In genomic region chr3:16884084-16884747, GRCh38 we compare ENCODE assay signal across 8 cellular contexts. TPM values are rescaled to one million over a fixed set of nuclear protein-coding genes. Genes with fewer than 3 reads are reported as not detected.
DNase-seq lines count a peak whose midpoint lies in the region; ATAC-seq and TF ChIP-seq lines count a peak whose summit lies in the region.

No MANE protein-coding gene starts in this region.

- H3K36me3 Mint-ChIP-seq in T-helper 1 cell treated with Interleukin-12 subunit alpha and Interleukin-12 subunit beta and Interleukin-4 antibody, amounts not matched to agents 30 μg/mL and 1 μg/mL, for 36 hours (ENCODE audit: low read depth): peaks cover 13% of the 10 kb centered on the region

- peak; percentile 63 for TF ChIP-seq CTCF in A673 (conservative IDR thresholded peaks at IDR 0.05; ENCODE audit: low read depth, low read length)
- TF ChIP-seq CTCF in astrocyte of the spinal cord (IDR thresholded peaks at IDR 0.05; ENCODE audit: low read depth, low read length): peak; percentile 66

- H3K4me1 ChIP-seq in A673 (ENCODE audit: insufficient read depth, low read length, poor library complexity, severe bottlenecking): no peaks in the 10 kb centered on the region

- DNase-seq in A673 (ENCODE audit: low spot score): peak; percentile 53
- DNase-seq in astrocyte of the spinal cord (ENCODE audit: low read depth, low spot score): peak; percentile 52
- peak in 2 of 3 donors; percentile 72 to 75 for DNase-seq in stimulated activated CD4-positive, alpha-beta T cell treated with anti-CD3 and anti-CD28 coated beads, Interleukin-12 subunit alpha, Interleukin-12 subunit beta, amount 100 ng/mL, for 48 hours (ENCODE audit: low read depth in 2 of 3, low spot score in 1 of 3)
- DNase-seq in cortex of kidney (lab: John Stamatoyannopoulos, UW): no peak

- no TSS peak for BruUV-seq in A673 (replicated peaks; lab: Mats Ljungman, UMichigan)

- H3K27ac Mint-ChIP-seq in T-helper 1 cell treated with Interleukin-12 subunit alpha and Interleukin-12 subunit beta and Interleukin-4 antibody, amounts not matched to agents 30 μg/mL and 1 μg/mL, for 36 hours: peak overlapping the region; percentile 98

- H3K4me3 Mint-ChIP-seq in T-helper 1 cell treated with Interleukin-12 subunit alpha and Interleukin-12 subunit beta and Interleukin-4 antibody, amounts not matched to agents 30 μg/mL and 1 μg/mL, for 36 hours: peak overlapping the region; percentile 97

- peaks cover 29% of the 10 kb centered on the region for H3K4me1 Mint-ChIP-seq in T-helper 1 cell treated with Interleukin-12 subunit alpha and Interleukin-12 subunit beta and Interleukin-4 antibody, amounts not matched to agents 30 μg/mL and 1 μg/mL, for 36 hours (ENCODE audit: low read depth)

- intact Hi-C loops in A673 (cut with micrococcal nuclease; ENCODE audit: unreplicated experiment): loop anchor here (10.0 kb wide), 1 partner anchor 351 kb away; no protein-coding TSS in a partner anchor

- ATAC-seq in GM18870 (IDR thresholded peaks at IDR 0.05; ENCODE audit: unreplicated experiment) (peak; percentile 31), HG03159 (IDR thresholded peaks at IDR 0.05; ENCODE audit: unreplicated experiment) (peak; percentile 40)

- CTCF ChIA-PET in A673 (lab: Charles Lee): interaction anchor here (0.6 to 0.9 kb wide), 3 partner anchors 152 to 957 kb away, joined by 3 to 12 read pairs (median 3); no protein-coding TSS in a partner anchor

- H3K36me3 ChIP-seq in A673 (ENCODE audit: insufficient read depth, low read length, poor library complexity, severe bottlenecking): no peaks in the 10 kb centered on the region

- peaks cover 34% of the 10 kb centered on the region for H3K27me3 ChIP-seq in A673 (replicated peaks; ENCODE audit: insufficient read depth, low read depth, low read length, poor library complexity)

- no peaks in the 10 kb centered on the region for H3K9me3 ChIP-seq in A673 (ENCODE audit: low read depth, low read length, poor library complexity, severe bottlenecking)
- peaks cover 2% of the 10 kb centered on the region for H3K9me3 ChIP-seq in iPS-18c (ENCODE audit: control insufficient read depth, insufficient read depth, low read length)

- H3K27me3 Mint-ChIP-seq in T-helper 1 cell treated with Interleukin-12 subunit alpha and Interleukin-12 subunit beta and Interleukin-4 antibody, amounts not matched to agents 30 μg/mL and 1 μg/mL, for 36 hours (ENCODE audit: low read depth): peaks cover 16% of the 10 kb centered on the region

- POLR2A ChIA-PET in A673 (lab: Charles Lee; ENCODE audit: low non-redundant PET): no interaction called here

- in situ Hi-C loops in astrocyte of the spinal cord (cut with HindIII; ENCODE audit: low sequenced_read_pairs): no loop called here

- H3K27ac ChIP-seq in A673 (ENCODE audit: low read depth, low read length, poor library complexity, severe bottlenecking): no peak overlapping the region

- H3K9me3 Mint-ChIP-seq in T-helper 1 cell treated with Interleukin-12 subunit alpha and Interleukin-12 subunit beta and Interleukin-4 antibody, amounts not matched to agents 30 μg/mL and 1 μg/mL, for 36 hours: no peaks in the 10 kb centered on the region

- peak overlapping the region; percentile 53 for H3K4me3 ChIP-seq in A673 (ENCODE audit: low read depth, low read length, poor library complexity, severe bottlenecking)
- H3K4me3 ChIP-seq in astrocyte of the spinal cord (ENCODE audit: low read depth, low read length): peak overlapping the region; percentile 69
- peak overlapping the region; percentile 72 for H3K4me3 ChIP-seq in iPS-18c (ENCODE audit: insufficient read depth, low read depth, low read length)

RNA-seq across cellular contexts. Expression of gene PLCL2, which starts 0.5 kb away (rescaled TPM):
- 0.92 and 1.0 TPM in 2 replicates for total RNA-seq in A673 (2021)
